In the genomic region with DNA sequence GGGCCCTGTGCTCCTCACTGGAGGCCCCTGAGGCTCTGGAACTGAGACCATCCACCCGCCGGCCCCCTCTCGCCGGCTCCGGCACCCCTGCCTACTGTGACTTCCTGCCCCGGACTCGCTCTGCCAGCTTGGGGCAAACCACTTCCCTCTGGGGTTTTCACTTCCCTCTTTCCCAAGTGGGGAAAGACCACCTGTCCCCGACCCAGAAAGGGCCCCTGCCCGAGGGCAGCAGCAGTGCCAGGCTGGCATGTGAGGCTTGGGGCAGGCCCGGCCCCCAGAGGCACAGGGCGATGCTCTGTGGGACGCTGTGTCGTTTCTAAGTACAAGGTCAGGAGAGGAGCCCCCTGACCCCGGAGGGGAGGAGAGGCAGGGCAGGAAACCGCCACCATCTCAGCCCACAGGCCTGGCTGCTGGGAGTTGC, we compare ENCODE assay signal across 8 cellular contexts. TPM values are rescaled to one million over a fixed set of nuclear protein-coding genes. Genes with fewer than 3 reads are reported as not detected.
A peak's percentile ranks its signal among the peaks of the same experiment; 100 is the strongest.
DNase-seq lines count a peak whose midpoint lies in the region; ATAC-seq and TF ChIP-seq lines count a peak whose summit lies in the region.
"Not testable (repeated sequence)": the region's sequence is repeated elsewhere in the genome, so short reads cannot be mapped to it uniquely, and the experiment has no call there.

No MANE protein-coding gene starts in this region.

- no CpG with 5 or more reads among the region's 15 CpGs for WGBS in heart right ventricle, 2 donors

- TF ChIP-seq CTCF in activated B cell treated with CpG ODN at 0.5 μM for 24 hours (IDR thresholded peaks at IDR 0.05); heart right ventricle (IDR thresholded peaks at IDR 0.05); upper lobe of right lung (IDR thresholded peaks at IDR 0.05): not testable (repeated sequence)

- not testable (repeated sequence) for H3K36me3 Mint-ChIP-seq in CD4-positive, CD25-positive, alpha-beta regulatory T cell; activated B cell treated with CpG ODN at 0.5 μM for 24 hours (ENCODE audit: low read depth); activated naive CD8-positive, alpha-beta T cell treated with anti-CD3 and anti-CD28 coated beads, Interleukin-2, amount 10 ng/mL, durations not matched to agents 7 days and 5 days; naive thymus-derived CD8-positive, alpha-beta T cell

- not testable (repeated sequence) for H3K27ac Mint-ChIP-seq in CD4-positive, CD25-positive, alpha-beta regulatory T cell; activated B cell treated with CpG ODN at 0.5 μM for 24 hours; activated naive CD8-positive, alpha-beta T cell treated with anti-CD3 and anti-CD28 coated beads, Interleukin-2, amount 10 ng/mL, durations not matched to agents 7 days and 5 days; naive thymus-derived CD8-positive, alpha-beta T cell

- CTCF ChIA-PET in activated B cell treated with CpG ODN at 0.5 μM for 24 hours (lab: Charles Lee) = not testable (repeated sequence)

- not testable (repeated sequence) for H3K9me3 ChIP-seq in CD4-positive, CD25-positive, alpha-beta regulatory T cell (ENCODE audit: control insufficient read depth in 2 of 2, low read length in 2 of 2); heart right ventricle; upper lobe of right lung

- POLR2A ChIA-PET in activated B cell treated with CpG ODN at 0.5 μM for 24 hours (lab: Charles Lee); activated naive CD8-positive, alpha-beta T cell treated with anti-CD3 and anti-CD28 coated beads, Interleukin-2, amount 10 ng/mL, durations not matched to agents 7 days and 5 days (lab: Charles Lee); naive thymus-derived CD8-positive, alpha-beta T cell (lab: Charles Lee): not testable (repeated sequence)

- H3K4me3 Mint-ChIP-seq in CD4-positive, CD25-positive, alpha-beta regulatory T cell; activated B cell treated with CpG ODN at 0.5 μM for 24 hours; activated naive CD8-positive, alpha-beta T cell treated with anti-CD3 and anti-CD28 coated beads, Interleukin-2, amount 10 ng/mL, durations not matched to agents 7 days and 5 days; naive thymus-derived CD8-positive, alpha-beta T cell: not testable (repeated sequence)

- H3K27me3 ChIP-seq in CD4-positive, CD25-positive, alpha-beta regulatory T cell (ENCODE audit: control insufficient read depth, insufficient read depth, low read length); heart right ventricle; upper lobe of right lung: not testable (repeated sequence)

- ATAC-seq in CD4-positive, CD25-positive, alpha-beta regulatory T cell (ENCODE audit: low read depth in 2 of 2) = peak; percentile 48
- ATAC-seq in GM19324 (IDR thresholded peaks at IDR 0.05; ENCODE audit: low FRiP score, unreplicated experiment) (peak; percentile 55), HG03159 (IDR thresholded peaks at IDR 0.05; ENCODE audit: unreplicated experiment) (peak; percentile 43), activated B cell treated with CpG ODN at 0.5 μM for 24 hours (ENCODE audit: low read depth) (peak; percentile 70), heart right ventricle (peak in 7 of 8 donors; percentile 20 to 79 (median 50)), upper lobe of right lung (peak; percentile 70)
- ATAC-seq in activated naive CD8-positive, alpha-beta T cell treated with anti-CD3 and anti-CD28 coated beads, Interleukin-2, amount 10 ng/mL, durations not matched to agents 7 days and 5 days (ENCODE audit: low read depth) = peak; percentile 71
- ATAC-seq in naive thymus-derived CD8-positive, alpha-beta T cell = peak; percentile 71 to 74

- not testable (repeated sequence) for H3K27me3 Mint-ChIP-seq in CD4-positive, CD25-positive, alpha-beta regulatory T cell; activated B cell treated with CpG ODN at 0.5 μM for 24 hours; activated naive CD8-positive, alpha-beta T cell treated with anti-CD3 and anti-CD28 coated beads, Interleukin-2, amount 10 ng/mL, durations not matched to agents 7 days and 5 days; naive thymus-derived CD8-positive, alpha-beta T cell

- H3K36me3 ChIP-seq in CD4-positive, CD25-positive, alpha-beta regulatory T cell (ENCODE audit: control insufficient read depth, insufficient read depth, low read length); heart right ventricle; upper lobe of right lung: not testable (repeated sequence)

- not testable (repeated sequence) for H3K4me1 Mint-ChIP-seq in CD4-positive, CD25-positive, alpha-beta regulatory T cell; activated B cell treated with CpG ODN at 0.5 μM for 24 hours; activated naive CD8-positive, alpha-beta T cell treated with anti-CD3 and anti-CD28 coated beads, Interleukin-2, amount 10 ng/mL, durations not matched to agents 7 days and 5 days; naive thymus-derived CD8-positive, alpha-beta T cell

- not testable (repeated sequence) for DNase-seq in CD4-positive, CD25-positive, alpha-beta regulatory T cell; activated B cell treated with CpG ODN at 0.5 μM for 24 hours; activated naive CD8-positive, alpha-beta T cell treated with anti-CD3 and anti-CD28 coated beads, Interleukin-2, amount 10 ng/mL, durations not matched to agents 7 days and 5 days; heart right ventricle; naive thymus-derived CD8-positive, alpha-beta T cell; upper lobe of right lung

- H3K4me3 ChIP-seq in CD4-positive, CD25-positive, alpha-beta regulatory T cell (ENCODE audit: low read depth, low read length); heart right ventricle; upper lobe of right lung: not testable (repeated sequence)

- not testable (repeated sequence) for H3K4me1 ChIP-seq in CD4-positive, CD25-positive, alpha-beta regulatory T cell (ENCODE audit: control insufficient read depth, insufficient read depth, low read length, poor library complexity, severe bottlenecking); heart right ventricle; upper lobe of right lung

- intact Hi-C loops in activated B cell treated with CpG ODN at 0.5 μM for 24 hours (cut with micrococcal nuclease); heart right ventricle (cut with DNase I); upper lobe of right lung (cut with DNase I): not testable (repeated sequence)

- not testable (repeated sequence) for H3K9me3 Mint-ChIP-seq in CD4-positive, CD25-positive, alpha-beta regulatory T cell; activated B cell treated with CpG ODN at 0.5 μM for 24 hours; activated naive CD8-positive, alpha-beta T cell treated with anti-CD3 and anti-CD28 coated beads, Interleukin-2, amount 10 ng/mL, durations not matched to agents 7 days and 5 days; naive thymus-derived CD8-positive, alpha-beta T cell

- H3K27ac ChIP-seq in CD4-positive, CD25-positive, alpha-beta regulatory T cell (ENCODE audit: insufficient read depth, low read length, poor library complexity, severe bottlenecking); heart right ventricle; upper lobe of right lung: not testable (repeated sequence)

RNA-seq across cellular contexts. Expression of a gene that starts 27.3 kb away (rescaled TPM):
- 243 TPM for total RNA-seq in CD4-positive, CD25-positive, alpha-beta regulatory T cell
- under 1 TPM in 2 of 4 donors, not detected in 2; 0.06 to 0.18 TPM for polyA plus RNA-seq in CD4-positive, CD25-positive, alpha-beta regulatory T cell
- total RNA-seq in activated B cell treated with CpG ODN at 0.5 μM for 24 hours = 20.2 and 20.4 TPM in 2 replicates
- 10 to 100 TPM; 25.9 to 31.6 TPM for total RNA-seq in activated naive CD8-positive, alpha-beta T cell treated with anti-CD3 and anti-CD28 coated beads, Interleukin-2, amount 10 ng/mL, durations not matched to agents 7 days and 5 days
- 100 to 1,000 TPM in 1 of 10 donors, 10 to 100 TPM in 7, 1 to 10 TPM in 2; 4.3 to 109 (median 21.9) TPM for total RNA-seq in heart right ventricle
- polyA plus RNA-seq in heart right ventricle = 1 to 10 TPM; 3.1 to 3.3 TPM
- total RNA-seq in naive thymus-derived CD8-positive, alpha-beta T cell = 1 to 10 TPM; 5.1 to 5.5 TPM
- polyA plus RNA-seq in naive thymus-derived CD8-positive, alpha-beta T cell = 1 to 10 TPM in 1 of 3 donors, under 1 TPM in 1, not detected in 1; 0.57 to 1.4 TPM
- 55.2 TPM for total RNA-seq in upper lobe of right lung
